8 cellular contexts compared by ENCODE assay signal in genomic region chr1:154974808-154975408, GRCh38. TPM values are rescaled to one million over a fixed set of nuclear protein-coding genes. Genes with fewer than 3 reads are reported as not detected.
DNase-seq lines count a peak whose midpoint lies in the region; ATAC-seq and TF ChIP-seq lines count a peak whose summit lies in the region.

No MANE protein-coding gene starts in this region.

- POLR2A ChIA-PET in BJ (lab: Charles Lee) = no interaction called here

- no peak for TF ChIP-seq CTCF in BJ (IDR thresholded peaks at IDR 0.05; ENCODE audit: insufficient read depth, low read depth, low read length)
- no peak for TF ChIP-seq CTCF in coronary artery (IDR thresholded peaks at IDR 0.05)

- peak overlapping the region; percentile 60 for H3K4me3 ChIP-seq in BJ (ENCODE audit: low read depth, low read length)
- H3K4me3 ChIP-seq in coronary artery = peak overlapping the region; percentile 78

- no peaks in the 10 kb centered on the region for H3K36me3 ChIP-seq in BJ (ENCODE audit: control insufficient read depth, insufficient read depth, low read length)

- H3K27me3 ChIP-seq in BJ (ENCODE audit: control insufficient read depth, insufficient read depth, low read length) = no peaks in the 10 kb centered on the region

- CTCF ChIA-PET in BJ (lab: Yijun Ruan, JAX) = interaction anchor here (1.3 to 3.1 kb wide), 3 partner anchors 25 to 197 kb away, joined by 3 to 17 read pairs (median 5); no protein-coding TSS in a partner anchor

- ATAC-seq in HG03439 (IDR thresholded peaks at IDR 0.05; ENCODE audit: unreplicated experiment) = peak; percentile 53
- peak; percentile 48 for ATAC-seq in left colon

- intact Hi-C loops in left colon (cut with DNase I, micrococcal nuclease) = no loop called here

- peak overlapping the region; percentile 86 to 98 for H3K27ac ChIP-seq in coronary artery

- DNase-seq in BJ (ENCODE audit: low read depth) (peak; percentile 78), GM19240 (ENCODE audit: insufficient read length, low spot score) (peak; percentile 69), NCI-H460 (ENCODE audit: extremely low read depth, low read depth) (peak; percentile 99), coronary artery (ENCODE audit: low spot score) (peak; percentile 97), left colon (peak; percentile 94 to 95)
- DNase-seq in activated CD4-positive, alpha-beta T cell treated with anti-CD3 and anti-CD28 coated beads for 1 hour = peak; percentile 91
- DNase-seq in stimulated activated CD4-positive, alpha-beta T cell treated with anti-CD3 and anti-CD28 coated beads, Interleukin-1b, Interleukin-23, amount 100 ng/mL, for 48 hours = peak; percentile 96

RNA-seq across cellular contexts. Expression of gene CKS1B, which starts 0.4 kb away (rescaled TPM):
- polyA plus RNA-seq in BJ (2011; rRNA removed) = 111 and 160 TPM in 2 replicates
- polyA minus RNA-seq in BJ (2011; rRNA and poly(A)+ RNA removed) = 32.3 and 34.2 TPM in 2 replicates
- total RNA-seq in NCI-H460 (2014; rRNA removed; shearing (Covaris generic)) = 585 and 634 TPM in 2 replicates
- 249 and 280 TPM in 2 replicates for polyA plus RNA-seq in NCI-H460 (2014; cell fraction: nucleus; rRNA removed)
- total RNA-seq in left colon = 10 to 100 TPM; 22.8 to 35.7 TPM

RNA-seq across cellular contexts. Expression of gene SHC1, which starts 4.4 kb away (rescaled TPM):
- 455 and 653 TPM in 2 replicates for polyA plus RNA-seq in BJ (2011; rRNA removed)
- 247 and 437 TPM in 2 replicates for polyA minus RNA-seq in BJ (2011; rRNA and poly(A)+ RNA removed)
- 382 and 411 TPM in 2 replicates for total RNA-seq in NCI-H460 (2014; rRNA removed; shearing (Covaris generic))
- 478 and 522 TPM in 2 replicates for polyA plus RNA-seq in NCI-H460 (2014; cell fraction: nucleus; rRNA removed)
- total RNA-seq in left colon = 100 to 1,000 TPM in 1 of 2 donors, 10 to 100 TPM in 1; 95.3 to 108 TPM

RNA-seq across cellular contexts. Expression of gene FLAD1, which starts 8.2 kb away (rescaled TPM):
- 26.5 and 40.5 TPM in 2 replicates for polyA plus RNA-seq in BJ (2011; rRNA removed)
- 26.9 and 52.6 TPM in 2 replicates for polyA minus RNA-seq in BJ (2011; rRNA and poly(A)+ RNA removed)
- 60.4 and 68.0 TPM in 2 replicates for total RNA-seq in NCI-H460 (2014; rRNA removed; shearing (Covaris generic))
- polyA plus RNA-seq in NCI-H460 (2014; cell fraction: nucleus; rRNA removed) = 92.8 and 106 TPM in 2 replicates
- total RNA-seq in left colon = 10 to 100 TPM; 32.8 to 43.7 TPM

RNA-seq across cellular contexts. Expression of gene PYGO2, which starts 13.3 kb away (rescaled TPM):
- 18.0 and 21.0 TPM in 2 replicates for polyA plus RNA-seq in BJ (2011; rRNA removed)
- polyA minus RNA-seq in BJ (2011; rRNA and poly(A)+ RNA removed) = 8.4 and 12.3 TPM in 2 replicates
- 33.5 and 34.0 TPM in 2 replicates for total RNA-seq in NCI-H460 (2014; rRNA removed; shearing (Covaris generic))
- 45.5 and 53.7 TPM in 2 replicates for polyA plus RNA-seq in NCI-H460 (2014; cell fraction: nucleus; rRNA removed)
- 10 to 100 TPM; 27.0 to 31.3 TPM for total RNA-seq in left colon

RNA-seq across cellular contexts. Expression of gene LENEP, which starts 18.5 kb away (rescaled TPM):
- polyA plus RNA-seq in BJ (2011; rRNA removed) = not detected in 2 replicates
- polyA minus RNA-seq in BJ (2011; rRNA and poly(A)+ RNA removed) = 1.2 TPM in 1 of 2 replicates, not detected in the other
- 0.84 TPM in 1 of 2 replicates, not detected in the other for total RNA-seq in NCI-H460 (2014; rRNA removed; shearing (Covaris generic))
- polyA plus RNA-seq in NCI-H460 (2014; cell fraction: nucleus; rRNA removed) = 0.78 TPM in 1 of 2 replicates, not detected in the other
- under 1 TPM in 1 of 2 donors, not detected in 1; 0.52 TPM for total RNA-seq in left colon

Comparison
In these comparisons a context has a peak if more than half of its experiments do, and no peak if none do; other contexts are left out.
1. Peak in every context shown above with its lines: DNase-seq, ATAC-seq, H3K4me3 ChIP-seq and H3K27ac ChIP-seq.
2. RNA of gene CKS1B, which starts 0.4 kb away (total RNA-seq): 585 to 634 TPM in NCI-H460; 22.8 to 35.7 TPM in left colon; every median in the first group is over 10 times any median in the second.